In genomic region chr10:20981419-20981953, GRCh38 we compare ENCODE assay signal across 35 cellular contexts.
DNase-seq lines count a peak whose midpoint lies in the region; ATAC-seq, FAIRE-seq and TF ChIP-seq lines count a peak whose summit lies in the region.
"Had no signal": no experiment of that assay in that cellular context is flagged by ENCODE, and none has a peak within 500 bp of the region (broad histone marks: within the 10 kb centered on the region; RNA-seq: fewer than 3 reads in every experiment).

No MANE protein-coding gene starts in this region.

- TF ChIP-seq CTCF in OCI-LY7 (conservative IDR thresholded peaks at IDR 0.05; ENCODE audit: low read length) = no peak
- no peak for TF ChIP-seq CTCF in K562 (IDR thresholded peaks at IDR 0.05 in 2 of 3, conservative IDR thresholded peaks at IDR 0.05 in 1 of 3; ENCODE audit: insufficient read depth in 2 of 3, low read depth in 1 of 3, low read length in 3 of 3)
- no peak for TF ChIP-seq CTCF in esophagus muscularis mucosa (IDR thresholded peaks at IDR 0.05)
- no peak for TF ChIP-seq CTCF in gastrocnemius medialis (IDR thresholded peaks at IDR 0.05 in 4 of 5, conservative IDR thresholded peaks at IDR 0.05 in 1 of 5)
- no peak for TF ChIP-seq CTCF in mucosa of descending colon (IDR thresholded peaks at IDR 0.05)

- no TSS peak for BruUV-seq in OCI-LY7 (replicated peaks; lab: Mats Ljungman, UMichigan)
- no TSS peak for BruUV-seq in K562 (replicated peaks; lab: Mats Ljungman, UMichigan)

- DNase-seq in OCI-LY7 (ENCODE audit: low spot score) (no peak), OCI-M1 (lab: John Stamatoyannopoulos, UW) (peak; percentile 32), K562 (ENCODE audit: extremely low read depth in 1 of 4, low spot score in 3 of 4) (peak in 2 of 4 experiments; percentile 9 to 30), esophagus muscularis mucosa (ENCODE audit: extremely low spot score) (peak; percentile 75), NOMO-1 (lab: John Stamatoyannopoulos, UW; ENCODE audit: unreplicated experiment in 2 of 2) (no peak), gastrocnemius medialis (no peak), mucosa of descending colon (no peak)
- DNase-seq: 8988T; ACHN; AML-193; BE2C; C1 segment of cervical spinal cord; Caco-2; Calu3; CD4-positive, alpha-beta memory T cell; CD4-positive, alpha-beta T cell; CD4-positive, CD25-positive, alpha-beta regulatory T cell; CD8-positive, alpha-beta memory T cell; CD8-positive, alpha-beta T cell; COR-L47; DMS 273 treated with DMSO at 0.1 percent for 48 hours; DMS153; DMS53; DMS79; DMS79 treated with DMSO at 0.1 percent for 48 hours; DND-41; EL had no signal

- POLR2A ChIA-PET in OCI-LY7 (lab: Charles Lee) = interaction anchor here (2.2 kb wide), 1 partner anchor 9 kb away, joined by 6 read pairs; no protein-coding TSS in a partner anchor
- POLR2A ChIA-PET in K562 (lab: Yijun Ruan, JAX) = no interaction called here

- no peaks in the 10 kb centered on the region for H4K20me1 ChIP-seq in OCI-LY7 (ENCODE audit: insufficient read depth, low read length)
- H4K20me1 ChIP-seq in K562 (replicated peaks; ENCODE audit: control insufficient read depth, insufficient read depth, low read length) = no peaks in the 10 kb centered on the region
- H4K20me1 ChIP-seq: BLaER1; BLaER1 treated with 17β-estradiol and CSF1 and Interleukin-3, amounts not matched to agents 10 nM and 100 nM had no signal

- H3K27me3 ChIP-seq in K562 (ENCODE audit: control insufficient read depth in 2 of 2, insufficient read depth in 2 of 2, low read length in 2 of 2) (no peaks in the 10 kb centered on the region), esophagus muscularis mucosa (no peaks in the 10 kb centered on the region), gastrocnemius medialis (no peaks in the 10 kb centered on the region)
- H3K27me3 ChIP-seq: BE2C; BLaER1; BLaER1 treated with 17β-estradiol and CSF1 and Interleukin-3, amounts not matched to agents 10 nM and 100 nM had no signal

- H3K79me2 ChIP-seq in OCI-LY7 (ENCODE audit: insufficient read depth, low read depth, low read length) = no peaks in the 10 kb centered on the region
- H3K79me2 ChIP-seq in K562 (ENCODE audit: control insufficient read depth, insufficient read depth, low read length) = no peaks in the 10 kb centered on the region

- H3K27ac ChIP-seq in OCI-LY7 (ENCODE audit: low read depth, low read length, poor library complexity, severe bottlenecking) = no peak overlapping the region
- no peak overlapping the region for H3K27ac ChIP-seq in K562 (ENCODE audit: extremely low read depth, low read depth, low read length)
- no peak overlapping the region for H3K27ac ChIP-seq in esophagus muscularis mucosa (replicated peaks in 1 of 4)
- no peak overlapping the region for H3K27ac ChIP-seq in gastrocnemius medialis
- H3K27ac ChIP-seq: 22Rv1; A549; BLaER1; BLaER1 treated with 17β-estradiol and CSF1 and Interleukin-3, amounts not matched to agents 10 nM and 100 nM; C4-2B had no signal

- peaks cover 24% of the 10 kb centered on the region for H3K4me1 ChIP-seq in OCI-LY7 (ENCODE audit: insufficient read depth, low read length, poor library complexity, severe bottlenecking)
- peaks cover 0 to 6% of the 10 kb centered on the region in 2 experiments; a peak in 1 of 5 replicates for H3K4me1 ChIP-seq in K562 (replicated peaks in 1 of 2; ENCODE audit: control insufficient read depth in 2 of 2, insufficient read depth in 2 of 2, low read length in 2 of 2)
- no peaks in the 10 kb centered on the region for H3K4me1 ChIP-seq in esophagus muscularis mucosa
- H3K4me1 ChIP-seq in gastrocnemius medialis = no peaks in the 10 kb centered on the region
- no peaks in the 10 kb centered on the region for H3K4me1 ChIP-seq in mucosa of descending colon (ENCODE audit: low read depth)
- H3K4me1 ChIP-seq: BE2C; BLaER1; BLaER1 treated with 17β-estradiol and CSF1 and Interleukin-3, amounts not matched to agents 10 nM and 100 nM had no signal

- TF ChIP-seq EP300 in K562 (IDR thresholded peaks at IDR 0.05; ENCODE audit: low read length) = no peak
- no peak for TF ChIP-seq EP300 in esophagus muscularis mucosa (IDR thresholded peaks at IDR 0.05)

- H3K4me2 ChIP-seq in OCI-LY7 (ENCODE audit: low read length) (no peak overlapping the region), K562 (ENCODE audit: insufficient read depth, low read length) (no peak overlapping the region)
- H3K4me2 ChIP-seq: A549; BLaER1; BLaER1 treated with 17β-estradiol and CSF1 and Interleukin-3, amounts not matched to agents 10 nM and 100 nM had no signal

- no peak overlapping the region for H3K9ac ChIP-seq in K562 (ENCODE audit: insufficient read depth in 1 of 2, low read depth in 2 of 2, low read length in 2 of 2)
- H3K9ac ChIP-seq: BLaER1; BLaER1 treated with 17β-estradiol and CSF1 and Interleukin-3, amounts not matched to agents 10 nM and 100 nM had no signal

- in situ Hi-C loops in K562 (cut with MboI) = no loop called here
- in situ Hi-C loops in gastrocnemius medialis (cut with MboI; ENCODE audit: low sequenced_read_pairs in 4 of 4) = no loop called here

- no peak for TF ChIP-seq RAD21 in K562 (CRISPR knock-in tag; conservative IDR thresholded peaks at IDR 0.05 in 1 of 2, IDR thresholded peaks at IDR 0.05 in 1 of 2)

- H3K9me3 ChIP-seq in OCI-LY7 (ENCODE audit: low read length) = peaks cover 3% of the 10 kb centered on the region; the same call in 1 of the 2 replicates
- H3K9me3 ChIP-seq in K562 (replicated peaks; ENCODE audit: control insufficient read depth, insufficient read depth, low read depth, low read length) = no peaks in the 10 kb centered on the region
- peaks cover 0 to 3% (median 1%) of the 10 kb centered on the region in 4 donors for H3K9me3 ChIP-seq in esophagus muscularis mucosa
- H3K9me3 ChIP-seq in gastrocnemius medialis = no peaks in the 10 kb centered on the region
- no peaks in the 10 kb centered on the region for H3K9me3 ChIP-seq in mucosa of descending colon
- H3K9me3 ChIP-seq: A549; BE2C; BLaER1; BLaER1 treated with 17β-estradiol and CSF1 and Interleukin-3, amounts not matched to agents 10 nM and 100 nM had no signal

- H3K36me3 ChIP-seq in OCI-LY7 (ENCODE audit: insufficient read depth, low read length) (no peaks in the 10 kb centered on the region), K562 (ENCODE audit: control insufficient read depth, insufficient read depth, low read length) (no peaks in the 10 kb centered on the region), esophagus muscularis mucosa (no peaks in the 10 kb centered on the region), gastrocnemius medialis (no peaks in the 10 kb centered on the region), mucosa of descending colon (ENCODE audit: low read depth) (no peaks in the 10 kb centered on the region)
- H3K36me3 ChIP-seq: BE2C; BLaER1; BLaER1 treated with 17β-estradiol and CSF1 and Interleukin-3, amounts not matched to agents 10 nM and 100 nM had no signal

- intact Hi-C loops in OCI-LY7 (cut with micrococcal nuclease; ENCODE audit: unreplicated experiment) (no loop called here), K562 (cut with micrococcal nuclease) (no loop called here), esophagus muscularis mucosa (cut with DNase I) (no loop called here), gastrocnemius medialis (cut with DNase I; ENCODE audit: low total_unique reads) (no loop called here), mucosa of descending colon (cut with DNase I, micrococcal nuclease) (no loop called here)

- CTCF ChIA-PET in OCI-LY7 (lab: Charles Lee; ENCODE audit: unreplicated experiment) = no interaction called here
- CTCF ChIA-PET in K562 (lab: Yijun Ruan, JAX; ENCODE audit: low intra/inter-chr PET ratio) = no interaction called here

- H3K9me1 ChIP-seq in K562 (ENCODE audit: control insufficient read depth, insufficient read depth, low read length) = no peaks in the 10 kb centered on the region

- 24% methylated on average over 2 of the region's 2 CpGs for WGBS in K562 (ENCODE audit: insufficient coverage, low coverage, missing lambda C conversion rate)
- 100% methylated on average over 2 of the region's 2 CpGs for WGBS in esophagus muscularis mucosa

- no peaks in the 10 kb centered on the region for H3K9me2 ChIP-seq in OCI-LY7 (ENCODE audit: insufficient read depth, low read length)

- no peak for TF ChIP-seq POLR2A in K562 (conservative IDR thresholded peaks at IDR 0.05)
- TF ChIP-seq POLR2A in esophagus muscularis mucosa (IDR thresholded peaks at IDR 0.05; ENCODE audit: low read depth) = no peak
- TF ChIP-seq POLR2A in gastrocnemius medialis (IDR thresholded peaks at IDR 0.05) = no peak

- H2AFZ ChIP-seq in OCI-LY7 (ENCODE audit: low read length) = peak overlapping the region; percentile 6; the same call in 1 of the 2 replicates
- no peak overlapping the region for H2AFZ ChIP-seq in K562 (ENCODE audit: low read depth, low read length)

- FAIRE-seq in K562 (lab: Jason Lieb, UNC) = peak; percentile 59
- FAIRE-seq: A204.1, A549, D721Med had no signal

- ATAC-seq in K562 (peak; percentile 53), gastrocnemius medialis (no peak), GM21619 (IDR thresholded peaks at IDR 0.05; ENCODE audit: unreplicated experiment) (no peak), mucosa of descending colon (no peak)
- ATAC-seq: A549; CD8-positive, alpha-beta T cell had no signal

- H3K4me3 ChIP-seq in OCI-LY7 (ENCODE audit: low read depth, low read length, poor library complexity, severe bottlenecking) (no peak overlapping the region), K562 (no peak overlapping the region), esophagus muscularis mucosa (no peak overlapping the region), gastrocnemius medialis (no peak overlapping the region), mucosa of descending colon (no peak overlapping the region)
- H3K4me3 ChIP-seq: A549; BLaER1; BLaER1 treated with 17β-estradiol and CSF1 and Interleukin-3, amounts not matched to agents 10 nM and 100 nM had no signal

TF ChIP-seq in K562, 482 proteins besides CTCF, POLR2A, EP300 and RAD21 (continues in another document):
- TF ChIP-seq ELF1 (tag; IDR thresholded peaks at IDR 0.05) (0 out of 2 replicates have a peak, but pooled peaks have one; percentile 17), HMBOX1 (IDR thresholded peaks at IDR 0.05) (peak; percentile 63), JUND (IDR thresholded peaks at IDR 0.05; ENCODE audit: borderline replicate concordance, low read depth, low read length) (peak; percentile 20; the same call in 1 of the 2 replicates), JUND (tag; IDR thresholded peaks at IDR 0.05; ENCODE audit: borderline replicate concordance, low read depth, low read length) (0 out of 3 replicates have a peak, but pooled peaks have one; percentile 16), SRSF1 (IDR thresholded peaks at IDR 0.05; ENCODE audit: low read depth, low read length) (no peak), NFE2 (IDR thresholded peaks at IDR 0.05; ENCODE audit: low read depth) (peak; percentile 18; the same call in 1 of the 2 replicates)

Comparison
In these comparisons a context has a peak if more than half of its experiments do, and no peak if none do; other contexts are left out.
1. DNase-seq: peak in OCI-M1 (single experiment) and esophagus muscularis mucosa (single experiment); none in OCI-LY7 (single experiment), NOMO-1 (0 of 2), gastrocnemius medialis (0 of 2) and mucosa of descending colon (0 of 3).